14 cellular contexts compared by ENCODE assay signal in the genomic region with DNA sequence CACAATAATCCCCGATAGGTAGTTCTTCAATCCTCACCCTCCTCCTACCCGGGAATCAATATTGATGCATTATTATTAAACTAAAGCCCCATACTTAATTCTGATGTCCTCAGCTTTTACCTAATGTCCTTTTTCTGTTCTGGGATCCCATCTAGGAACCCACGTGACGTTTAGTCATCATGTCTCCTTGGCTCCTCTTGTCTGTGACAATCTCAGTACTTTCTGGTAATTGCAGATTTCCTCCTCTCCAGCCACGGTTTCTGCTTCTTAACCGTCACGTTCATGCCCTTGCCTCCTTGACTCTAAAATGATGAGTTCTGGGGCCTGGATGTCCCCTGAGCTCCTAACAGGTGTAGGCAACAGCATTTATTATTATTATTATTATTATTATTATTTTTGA. TPM values are rescaled to one million over a fixed set of nuclear protein-coding genes. Genes with fewer than 3 reads are reported as not detected.
DNase-seq lines count a peak whose midpoint lies in the region; ATAC-seq, FAIRE-seq and TF ChIP-seq lines count a peak whose summit lies in the region.
"Had no signal": no experiment of that assay in that cellular context is flagged by ENCODE, and none has a peak within 500 bp of the region (broad histone marks: within the 10 kb centered on the region; RNA-seq: fewer than 3 reads in every experiment).

No MANE protein-coding gene starts in this region.

- DNase-seq in ACHN = peak; percentile 8
- peak; percentile 20 for DNase-seq in GM23248
- DNase-seq in RPMI7951 (ENCODE audit: low read depth) = peak; percentile 82
- DNase-seq in keratinocyte (ENCODE audit: low read depth, low spot score) = no peak
- DNase-seq in dedifferentiated amniotic fluid mesenchymal stem cell (ENCODE audit: extremely low spot score) = no peak
- DNase-seq in effector CD4-positive, alpha-beta T cell = no peak
- DNase-seq: activated CD4-positive, alpha-beta memory T cell treated with anti-CD3 and anti-CD28 coated beads, Interleukin-2, amount 10 ng/mL, durations not matched to agents 7 days and 5 days; CD4-positive, CD25-positive, alpha-beta regulatory T cell; cerebellar nuclear complex had no signal

- H3K27ac ChIP-seq in GM23248 (peak overlapping the region; percentile 48), keratinocyte (ENCODE audit: control insufficient read depth, insufficient read depth, low read length) (peak overlapping the region; percentile 46)
- H3K27ac ChIP-seq: KMS-11 had no signal

- H3K36me3 ChIP-seq in GM23248 (ENCODE audit: low read depth) (no peaks in the 10 kb centered on the region), keratinocyte (ENCODE audit: control insufficient read depth in 2 of 2, extremely low read depth in 1 of 2, insufficient read depth in 2 of 2, low read length in 2 of 2) (no peaks in the 10 kb centered on the region)

- ATAC-seq in GM21528 (IDR thresholded peaks at IDR 0.05; ENCODE audit: low FRiP score, unreplicated experiment) (no peak), GM19463 (IDR thresholded peaks at IDR 0.05; ENCODE audit: unreplicated experiment) (no peak)

- H2AFZ ChIP-seq in GM23248 = no peak overlapping the region
- H2AFZ ChIP-seq in keratinocyte (ENCODE audit: control insufficient read depth, low read length) = no peak overlapping the region

- 87 to 90% methylated on average over 7 of the region's 7 CpGs for WGBS in GM23248 (ENCODE audit: low coverage in 1 of 2, low lambda C conversion rate in 2 of 2, missing lambda C conversion rate in 2 of 2), 2 experiments

- H3K27me3 ChIP-seq in GM23248 (replicated peaks; ENCODE audit: insufficient read depth) (0 out of 2 replicates have a peak, but pooled peaks cover 3% of the 10 kb centered on the region), keratinocyte (ENCODE audit: control insufficient read depth, extremely low read depth, insufficient read depth, low read length) (peaks cover 9% of the 10 kb centered on the region)

- H3K9ac ChIP-seq in GM23248 (peak overlapping the region; percentile 43; the same call in 1 of the 2 replicates), keratinocyte (ENCODE audit: control insufficient read depth, extremely low read depth, insufficient read depth, low read length) (peak overlapping the region; percentile 3)
- H3K9ac ChIP-seq: KMS-11 had no signal

- TF ChIP-seq CTCF in keratinocyte (optimal IDR thresholded peaks at IDR 0.05 in 1 of 3, IDR thresholded peaks at IDR 0.05 in 1 of 3, conservative IDR thresholded peaks at IDR 0.05 in 1 of 3; ENCODE audit: extremely low read depth in 1 of 3, insufficient read depth in 2 of 3, low read length in 3 of 3) = no peak

- H3F3A ChIP-seq in GM23248 (ENCODE audit: insufficient read depth) = peaks cover 10% of the 10 kb centered on the region

- no peak overlapping the region for H3K4me3 ChIP-seq in GM23248
- no peak overlapping the region for H3K4me3 ChIP-seq in keratinocyte (ENCODE audit: control insufficient read depth in 2 of 3, extremely low read depth in 1 of 3, insufficient read depth in 2 of 3, low read depth in 1 of 3, low read length in 3 of 3)

- dilution Hi-C loops in keratinocyte (cut with MboI; ENCODE audit: extremely low pct_ligation_motif_present, low sequenced_read_pairs) = no loop called here

- H3K9me2 ChIP-seq in GM23248 (ENCODE audit: insufficient read depth) = no peaks in the 10 kb centered on the region

- H3K79me2 ChIP-seq in GM23248 (ENCODE audit: insufficient read depth) (peaks cover 11% of the 10 kb centered on the region), keratinocyte (ENCODE audit: control insufficient read depth, insufficient read depth, low read length) (peaks cover 3% of the 10 kb centered on the region)

- no peaks in the 10 kb centered on the region for H3K9me1 ChIP-seq in keratinocyte (ENCODE audit: control insufficient read depth, extremely low read depth, insufficient read depth, low read length)

- FAIRE-seq in keratinocyte (lab: Jason Lieb, UNC) = no peak

- H3K4me1 ChIP-seq in GM23248 (ENCODE audit: insufficient read depth) (peaks cover 8% of the 10 kb centered on the region), keratinocyte (ENCODE audit: control insufficient read depth, extremely low read depth, insufficient read depth, low read length) (peaks cover 39% of the 10 kb centered on the region)

- H4K20me1 ChIP-seq in GM23248 (ENCODE audit: insufficient read depth) (no peaks in the 10 kb centered on the region), keratinocyte (ENCODE audit: control insufficient read depth, extremely low read depth, insufficient read depth, low read length) (peaks cover 4% of the 10 kb centered on the region)

- in situ Hi-C loops in ACHN (cut with HindIII; ENCODE audit: low pct_ligation_motif_present, low pct_unique_long_range_greater_than_20kb, low sequenced_read_pairs) (no loop called here), GM23248 (cut with MboI) (no loop called here)

- H3K9me3 ChIP-seq in GM23248 (ENCODE audit: low read depth) (no peaks in the 10 kb centered on the region), keratinocyte (ENCODE audit: control insufficient read depth, low read depth, low read length) (no peaks in the 10 kb centered on the region)

- H3K4me2 ChIP-seq in GM23248 (ENCODE audit: unreplicated experiment) (peak overlapping the region; percentile 43), keratinocyte (ENCODE audit: control insufficient read depth, extremely low read depth, insufficient read depth, low read depth, low read length) (peak overlapping the region; percentile 58)
- H3K4me2 ChIP-seq: KMS-11 had no signal

RNA-seq across cellular contexts. Expression of a gene that starts 2.9 kb away (rescaled TPM):
- total RNA-seq in GM23248 (2014; rRNA removed; shearing (Covaris generic)) = 4.0 and 5.1 TPM in 2 replicates
- 2.7 and 3.9 TPM in 2 replicates for polyA plus RNA-seq in GM23248 (2016; fragmentation: Nextera tagmentation; extraction: Ambion mirVana)
- 26.3 and 28.0 TPM in 2 replicates for total RNA-seq in RPMI7951 (2014; rRNA removed; shearing (Covaris generic))
- 2.2 to 6.1 TPM (median 5.3 TPM) in 3 replicates for polyA plus RNA-seq in keratinocyte
- 2.0 TPM for polyA plus RNA-seq in keratinocyte (2011; ENCODE audit: low read depth)
- 3.0 and 5.1 TPM in 2 replicates for polyA plus RNA-seq in keratinocyte (2011; cell fraction: cytosol; rRNA removed)
- 14.8 and 20.8 TPM in 2 replicates for polyA plus RNA-seq in keratinocyte (2011; cell fraction: nucleus; rRNA removed)
- polyA plus RNA-seq in keratinocyte (2012; ENCODE audit: low replicate concordance) = 1.9 and 4.1 TPM in 2 replicates
- polyA minus RNA-seq in keratinocyte = 10.1 to 23.9 TPM (median 20.4 TPM) in 3 replicates
- polyA minus RNA-seq in keratinocyte (2011; cell fraction: cytosol; rRNA and poly(A)+ RNA removed) = 7.9 TPM
- 3.6 and 8.8 TPM in 2 replicates for polyA minus RNA-seq in keratinocyte (2011; cell fraction: nucleus; rRNA and poly(A)+ RNA removed)

RNA-seq across cellular contexts. Expression of a gene that starts 43.8 kb away (rescaled TPM):
- not detected in 2 replicates for total RNA-seq in GM23248 (2014; rRNA removed; shearing (Covaris generic))
- polyA plus RNA-seq in GM23248 (2016; fragmentation: Nextera tagmentation; extraction: Ambion mirVana) = not detected in 2 replicates
- 0.12 TPM in 1 of 2 replicates, not detected in the other for total RNA-seq in RPMI7951 (2014; rRNA removed; shearing (Covaris generic))
- not detected in 3 replicates for polyA plus RNA-seq in keratinocyte
- not detected for polyA plus RNA-seq in keratinocyte (2011; ENCODE audit: low read depth)
- polyA plus RNA-seq in keratinocyte (2011; cell fraction: cytosol; rRNA removed) = not detected in 2 replicates
- polyA plus RNA-seq in keratinocyte (2011; cell fraction: nucleus; rRNA removed) = 0.16 TPM in 1 of 2 replicates, not detected in the other
- polyA plus RNA-seq in keratinocyte (2012; ENCODE audit: low replicate concordance) = not detected in 2 replicates
- not detected in 3 replicates for polyA minus RNA-seq in keratinocyte
- polyA minus RNA-seq in keratinocyte (2011; cell fraction: cytosol; rRNA and poly(A)+ RNA removed) = not detected
- polyA minus RNA-seq in keratinocyte (2011; cell fraction: nucleus; rRNA and poly(A)+ RNA removed) = not detected in 2 replicates
- total RNA-seq: mesothelial cell of epicardium, posterior vena cava had no signal
- polyA plus RNA-seq: CD4-positive, CD25-positive, alpha-beta regulatory T cell had no signal

Comparison
In these comparisons a context has a peak if more than half of its experiments do, and no peak if none do; other contexts are left out.
1. DNase-seq: peak in ACHN (single experiment), GM23248 (single experiment) and RPMI7951 (single experiment); none in keratinocyte (single experiment), dedifferentiated amniotic fluid mesenchymal stem cell (single experiment) and effector CD4-positive, alpha-beta T cell (single experiment).